ENCODE assay signal across 23 cellular contexts in genomic region chr14:56224179-56224578, GRCh38.
DNase-seq lines count a peak whose midpoint lies in the region; ATAC-seq and TF ChIP-seq lines count a peak whose summit lies in the region.
"Had no signal": no experiment of that assay in that cellular context is flagged by ENCODE, and none has a peak within 500 bp of the region (broad histone marks: within the 10 kb centered on the region; RNA-seq: fewer than 3 reads in every experiment).

No MANE protein-coding gene starts in this region.

- ATAC-seq in GM21529 (IDR thresholded peaks at IDR 0.05; ENCODE audit: unreplicated experiment): no peak
- ATAC-seq: foreskin keratinocyte; naive thymus-derived CD8-positive, alpha-beta T cell; stimulated activated naive CD8-positive, alpha-beta T cell treated with anti-CD3 and anti-CD28 coated beads, Interleukin-15, Interleukin-2, amounts not matched to agents 100 U/mL and 50 U/mL, for 24 hours; T-cell had no signal

- H3K27me3 ChIP-seq in endodermal cell (ENCODE audit: control insufficient read depth, insufficient read depth, low read length, poor library complexity, severe bottlenecking) (no peaks in the 10 kb centered on the region), smooth muscle cell (ENCODE audit: low read depth) (no peaks in the 10 kb centered on the region)
- H3K27me3 ChIP-seq: foreskin keratinocyte, Peyer's patch, right atrium auricular region, SJCRH30 had no signal

- TF ChIP-seq CTCF in endodermal cell (conservative IDR thresholded peaks at IDR 0.05) (peak; percentile 29), MCF 10A (IDR thresholded peaks at IDR 0.05; ENCODE audit: unreplicated experiment) (no peak), smooth muscle cell (IDR thresholded peaks at IDR 0.05; ENCODE audit: borderline replicate concordance, insufficient read depth, poor library complexity, severe bottlenecking) (no peak)

- POLR2A ChIA-PET in MCF 10A (lab: Yijun Ruan, JAX): interaction anchor here (0.8 kb wide), 1 partner anchor 42 kb away, joined by 4 read pairs; no protein-coding TSS in a partner anchor

- H3K9me3 ChIP-seq in endodermal cell (ENCODE audit: control insufficient read depth, low read length) (peaks cover 21% of the 10 kb centered on the region), smooth muscle cell (replicated peaks; ENCODE audit: low read depth) (no peaks in the 10 kb centered on the region)
- H3K9me3 ChIP-seq: Peyer's patch, right atrium auricular region, SJCRH30, thoracic aorta had no signal

- no peaks in the 10 kb centered on the region for H3F3A ChIP-seq in smooth muscle cell (ENCODE audit: low read depth)

- H3K4me1 Mint-ChIP-seq in endodermal cell (peaks cover 8% of the 10 kb centered on the region), MCF 10A (ENCODE audit: insufficient read depth, unreplicated experiment) (no peaks in the 10 kb centered on the region)

- intact Hi-C loops in MCF 10A (cut with micrococcal nuclease): no loop called here

- H2AFZ ChIP-seq in smooth muscle cell (ENCODE audit: low read depth): no peak overlapping the region

- H3K79me2 ChIP-seq in smooth muscle cell (ENCODE audit: low read depth): no peaks in the 10 kb centered on the region

- H3K4me1 ChIP-seq in endodermal cell (ENCODE audit: control insufficient read depth, insufficient read depth, low read length) (no peaks in the 10 kb centered on the region), smooth muscle cell (ENCODE audit: low read depth) (peaks cover 8% of the 10 kb centered on the region)
- H3K4me1 ChIP-seq: foreskin keratinocyte, SJCRH30 had no signal

- H3K36me3 ChIP-seq in endodermal cell (ENCODE audit: control insufficient read depth, insufficient read depth, low read length) (no peaks in the 10 kb centered on the region), smooth muscle cell (ENCODE audit: low read depth) (no peaks in the 10 kb centered on the region)
- H3K36me3 ChIP-seq: Peyer's patch, right atrium auricular region, SJCRH30, thoracic aorta had no signal

- H3K27ac ChIP-seq in endodermal cell (ENCODE audit: low read depth, low read length): no peak overlapping the region
- no peak overlapping the region for H3K27ac ChIP-seq in smooth muscle cell (ENCODE audit: low read depth)
- H3K27ac ChIP-seq: foreskin keratinocyte, Peyer's patch, right atrium auricular region, SJCRH30, thoracic aorta had no signal

- no peaks in the 10 kb centered on the region for H4K20me1 ChIP-seq in smooth muscle cell (ENCODE audit: low read depth)

- H3K36me3 Mint-ChIP-seq in endodermal cell (ENCODE audit: low read depth) (peaks cover 1% of the 10 kb centered on the region), MCF 10A (ENCODE audit: insufficient read depth, unreplicated experiment) (no peaks in the 10 kb centered on the region)
- H3K36me3 Mint-ChIP-seq: CD4-positive, CD25-positive, alpha-beta regulatory T cell had no signal

- no peak overlapping the region for H3K4me2 ChIP-seq in smooth muscle cell

- CTCF ChIA-PET in MCF 10A (lab: Yijun Ruan, JAX): interaction anchor here (0.5 kb wide), 1 partner anchor 197 kb away, joined by 3 read pairs; no protein-coding TSS in a partner anchor

- WGBS in endodermal cell (ENCODE audit: insufficient coverage in 1 of 2, insufficient read length in 1 of 2), 2 experiments: 91% methylated on average over 1 of the region's 1 CpG; no CpG with 5 or more reads in 1 of the 2 experiments
- WGBS in smooth muscle cell (ENCODE audit: low lambda C conversion rate): 66% methylated on average over 1 of the region's 1 CpG

- H3K4me3 ChIP-seq in endodermal cell (ENCODE audit: low read length): no peak overlapping the region
- no peak overlapping the region for H3K4me3 ChIP-seq in smooth muscle cell
- H3K4me3 ChIP-seq: Peyer's patch, right atrium auricular region, SJCRH30, thoracic aorta had no signal

- H3K27me3 Mint-ChIP-seq in endodermal cell (ENCODE audit: insufficient read depth): no peaks in the 10 kb centered on the region
- H3K27me3 Mint-ChIP-seq in MCF 10A (ENCODE audit: insufficient read depth, unreplicated experiment): no peaks in the 10 kb centered on the region
- H3K27me3 Mint-ChIP-seq: T-cell had no signal

- H3K9ac ChIP-seq in endodermal cell (ENCODE audit: extremely low read depth, low read length, poor library complexity, severe bottlenecking) (no peak overlapping the region), smooth muscle cell (ENCODE audit: low read depth) (no peak overlapping the region)

- BruUV-seq in MCF 10A (replicated peaks; lab: Mats Ljungman, UMichigan): no TSS peak

- DNase-seq in DMS53 (lab: John Stamatoyannopoulos, UW): peak; percentile 55
- DNase-seq in NCI-H2171 (lab: John Stamatoyannopoulos, UW): peak; percentile 24
- DNase-seq in endodermal cell: no peak
- DNase-seq in renal cortical epithelial cell (ENCODE audit: low read depth): peak; percentile 91
- DNase-seq in MCF 10A (ENCODE audit: unreplicated experiment): no peak
- DNase-seq in smooth muscle cell (lab: John Stamatoyannopoulos, UW; ENCODE audit: unreplicated experiment): no peak
- DNase-seq: activated gamma-delta T cell; CD4-positive, CD25-positive, alpha-beta regulatory T cell; effector CD4-positive, alpha-beta T cell; foreskin keratinocyte; immature natural killer cell; midbrain; MV-4-11; naive thymus-derived CD8-positive, alpha-beta T cell; NCI-H1694; NCI-H226; Peyer's patch; stimulated activated naive CD8-positive, alpha-beta T cell treated with anti-CD3 and anti-CD28 coated beads, Interleukin-15, Interleukin-2, amounts not matched to agents 100 U/mL and 50 U/mL, for 24 hours; T-cell had no signal

- H3K4me3 Mint-ChIP-seq in endodermal cell (no peak overlapping the region), MCF 10A (ENCODE audit: unreplicated experiment) (no peak overlapping the region)
- H3K4me3 Mint-ChIP-seq: CD4-positive, CD25-positive, alpha-beta regulatory T cell; immature natural killer cell; naive thymus-derived CD8-positive, alpha-beta T cell; T-cell had no signal

- H3K27ac Mint-ChIP-seq in endodermal cell (no peak overlapping the region), MCF 10A (ENCODE audit: low read depth, unreplicated experiment) (no peak overlapping the region)
- H3K27ac Mint-ChIP-seq: CD4-positive, CD25-positive, alpha-beta regulatory T cell; immature natural killer cell; naive thymus-derived CD8-positive, alpha-beta T cell; T-cell had no signal

- H3K9me3 Mint-ChIP-seq in endodermal cell (peaks cover 17% of the 10 kb centered on the region), MCF 10A (ENCODE audit: unreplicated experiment) (no peaks in the 10 kb centered on the region)
- H3K9me3 Mint-ChIP-seq: immature natural killer cell, T-cell had no signal

Comparison
In these comparisons a context has a peak if more than half of its experiments do, and no peak if none do; other contexts are left out.
1. DNase-seq: peak in DMS53 (single experiment), NCI-H2171 (single experiment) and renal cortical epithelial cell (single experiment); none in endodermal cell (single experiment), MCF 10A (single experiment) and smooth muscle cell (single experiment).